In the genomic region with DNA sequence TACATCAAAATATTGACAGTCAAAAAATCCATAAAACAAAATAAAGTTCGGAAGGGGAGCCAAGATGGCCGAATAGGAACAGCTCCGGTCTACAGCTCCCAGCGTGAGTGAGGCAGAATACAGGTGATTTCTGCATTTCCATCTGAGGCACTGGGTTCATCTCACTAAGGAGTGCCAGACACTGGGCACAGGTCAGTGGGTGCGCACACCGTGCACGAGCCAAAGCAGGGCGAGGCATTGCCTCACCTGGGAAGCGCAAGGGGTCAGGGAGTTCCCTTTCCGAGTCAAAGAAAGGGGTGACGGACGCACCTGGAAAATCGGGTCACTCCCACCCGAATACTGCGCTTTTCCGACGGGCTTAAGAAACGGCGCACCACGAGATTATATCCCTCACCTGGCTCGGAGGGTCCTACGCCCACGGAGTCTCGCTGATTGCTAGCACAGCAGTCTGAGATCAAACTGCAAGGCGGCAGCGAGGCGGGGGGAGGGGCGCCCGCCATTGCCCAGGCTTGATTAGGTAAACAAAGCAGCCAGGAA, we compare ENCODE assay signal across 8 cellular contexts.
DNase-seq lines count a peak whose midpoint lies in the region; TF ChIP-seq lines count a peak whose summit lies in the region.
"Not testable (repeated sequence)": the region's sequence is repeated elsewhere in the genome, so short reads cannot be mapped to it uniquely, and the experiment has no call there.

No MANE protein-coding gene starts in this region.

- not testable (repeated sequence) for H3K4ac ChIP-seq in mesenchymal stem cell (ENCODE audit: low read depth in 1 of 2, low read length in 2 of 2); trophoblast cell (ENCODE audit: low read depth, low read length)

- H2BK12ac ChIP-seq in mesenchymal stem cell (ENCODE audit: low read length in 2 of 2); trophoblast cell (ENCODE audit: low read length): not testable (repeated sequence)

- not testable (repeated sequence) for H4K12ac ChIP-seq in trophoblast cell (ENCODE audit: low read depth, low read length)

- not testable (repeated sequence) for H4K91ac ChIP-seq in mesenchymal stem cell (ENCODE audit: low read length); trophoblast cell (ENCODE audit: low read depth, low read length)

- peak overlapping the region; percentile 93 for H3K9ac ChIP-seq in HUES6 (ENCODE audit: low read length)
- H3K9ac ChIP-seq in mesenchymal stem cell (ENCODE audit: low read length); trophoblast cell (ENCODE audit: low read length): not testable (repeated sequence)

- H3K4me1 ChIP-seq in HUES6 (ENCODE audit: control insufficient read depth, insufficient read depth, low read length); mesenchymal stem cell (ENCODE audit: control insufficient read depth, insufficient read depth, low read depth, low read length); trophoblast cell (ENCODE audit: control insufficient read depth in 1 of 2, insufficient read depth in 2 of 2, low read length in 2 of 2): not testable (repeated sequence)

- not testable (repeated sequence) for H2BK5ac ChIP-seq in mesenchymal stem cell (ENCODE audit: low read depth, low read length, poor library complexity, severe bottlenecking); trophoblast cell (ENCODE audit: low read depth, low read length, poor library complexity)

- not testable (repeated sequence) for H3K79me2 ChIP-seq in trophoblast cell (ENCODE audit: control insufficient read depth, insufficient read depth, low read length, poor library complexity)

- not testable (repeated sequence) for H2BK120ac ChIP-seq in mesenchymal stem cell (ENCODE audit: low read depth, low read length); trophoblast cell (ENCODE audit: insufficient read depth, low read length, poor library complexity)

- not testable (repeated sequence) for H2AFZ ChIP-seq in mesenchymal stem cell (ENCODE audit: low read depth, low read length); trophoblast cell (ENCODE audit: insufficient read depth, low read length, poor library complexity)

- H2AK5ac ChIP-seq in mesenchymal stem cell (ENCODE audit: low read length, severe bottlenecking); trophoblast cell (ENCODE audit: low read length): not testable (repeated sequence)

- H4K8ac ChIP-seq in mesenchymal stem cell (ENCODE audit: low read length) (peak overlapping the region; percentile 12), trophoblast cell (ENCODE audit: low read depth, low read length) (peak overlapping the region; percentile 85)

- H3K27ac ChIP-seq in 22Rv1 (peak overlapping the region; percentile 73), HUES6 (ENCODE audit: low read depth, low read length) (peak overlapping the region; percentile 82; the same call in 1 of the 2 replicates), VCaP (peak overlapping the region; percentile 43; the same call in 1 of the 2 replicates)
- H3K27ac ChIP-seq in mesenchymal stem cell (ENCODE audit: low read length, poor library complexity, severe bottlenecking); trophoblast cell (ENCODE audit: low read depth, low read length): not testable (repeated sequence)

- not testable (repeated sequence) for TF ChIP-seq CTCF in 22Rv1 (IDR thresholded peaks at IDR 0.05); VCaP (conservative IDR thresholded peaks at IDR 0.05); fibroblast of villous mesenchyme (IDR thresholded peaks at IDR 0.05; ENCODE audit: insufficient read depth, low read depth, low read length)

- peak; percentile 44 for DNase-seq in ELF-1 (ENCODE audit: low read depth, low spot score)
- DNase-seq in NCI-H748 (lab: John Stamatoyannopoulos, UW; ENCODE audit: unreplicated experiment): peak; percentile 75
- DNase-seq in fibroblast of villous mesenchyme (ENCODE audit: low read depth); mesenchymal stem cell: not testable (repeated sequence)
- DNase-seq in trophoblast cell: peak in 1 of 2 donors; percentile 33

- not testable (repeated sequence) for H3K36me3 ChIP-seq in HUES6 (ENCODE audit: control insufficient read depth, insufficient read depth, low read length); mesenchymal stem cell (ENCODE audit: control insufficient read depth in 1 of 2, insufficient read depth in 2 of 2, low read depth in 1 of 2, low read length in 2 of 2); trophoblast cell (ENCODE audit: control insufficient read depth in 1 of 2, insufficient read depth in 2 of 2, low read length in 2 of 2)

- not testable (repeated sequence) for H3K27me3 ChIP-seq in HUES6 (ENCODE audit: control insufficient read depth, insufficient read depth, low read length); mesenchymal stem cell (ENCODE audit: control insufficient read depth in 1 of 2, insufficient read depth in 1 of 2, low read length in 2 of 2); trophoblast cell (ENCODE audit: insufficient read depth, low read length)

- H3K4me3 ChIP-seq in HUES6 (ENCODE audit: low read depth, low read length) (peak overlapping the region; percentile 89), fibroblast of villous mesenchyme (ENCODE audit: low read depth, low read length) (peak overlapping the region; percentile 41)
- not testable (repeated sequence) for H3K4me3 ChIP-seq in mesenchymal stem cell (ENCODE audit: insufficient read depth in 1 of 2, low read depth in 1 of 2, low read length in 2 of 2); trophoblast cell (ENCODE audit: low read depth, low read length)

- H3K79me1 ChIP-seq in mesenchymal stem cell (replicated peaks; ENCODE audit: low read length, poor library complexity, severe bottlenecking); trophoblast cell (ENCODE audit: low read length): not testable (repeated sequence)

- not testable (repeated sequence) for H2BK15ac ChIP-seq in mesenchymal stem cell (ENCODE audit: low read depth, poor library complexity, severe bottlenecking)

- not testable (repeated sequence) for H3K14ac ChIP-seq in mesenchymal stem cell (ENCODE audit: low read length in 2 of 2)
- peak overlapping the region; percentile 37 for H3K14ac ChIP-seq in trophoblast cell (ENCODE audit: low read length)

- 92% methylated on average over 9 of the region's 29 CpGs for WGBS in mesenchymal stem cell
- no CpG with 5 or more reads among the region's 29 CpGs for WGBS in trophoblast cell (ENCODE audit: extremely low coverage, insufficient coverage, insufficient read length)

- not testable (repeated sequence) for H3K4me2 ChIP-seq in mesenchymal stem cell (ENCODE audit: low read length, poor library complexity, severe bottlenecking); trophoblast cell (ENCODE audit: low read length)

- H3K9me3 ChIP-seq in HUES6 (ENCODE audit: control insufficient read depth, insufficient read depth, low read depth, low read length); mesenchymal stem cell (ENCODE audit: control insufficient read depth, low read length); trophoblast cell (ENCODE audit: insufficient read depth, low read depth, low read length): not testable (repeated sequence)

- not testable (repeated sequence) for H3K23ac ChIP-seq in mesenchymal stem cell (ENCODE audit: low read length in 2 of 2); trophoblast cell (ENCODE audit: low read length)

- H3K18ac ChIP-seq in mesenchymal stem cell (ENCODE audit: low read depth in 1 of 2, low read length in 2 of 2); trophoblast cell (ENCODE audit: low read length): not testable (repeated sequence)
